Comparison of ENCODE assay signal across 8 cellular contexts in genomic region chr5:149832636-149833035, GRCh38.
"Had no signal": no experiment of that assay in that cellular context is flagged by ENCODE, and none has a peak within 500 bp of the region (broad histone marks: within the 10 kb centered on the region; RNA-seq: fewer than 3 reads in every experiment).

No MANE protein-coding gene starts in this region.

- H3K4me3 ChIP-seq: K562 had no signal

- ATAC-seq: HepG2, K562 had no signal

- DNase-seq: IMR-90, KBM-7, KG1 had no signal

- H3K27me3 Mint-ChIP-seq: IgD-negative memory B cell had no signal

- H3K27ac Mint-ChIP-seq: IgD-negative memory B cell had no signal

- H3K9me3 Mint-ChIP-seq: IgD-negative memory B cell had no signal

- H3K27ac ChIP-seq: HL-60, KMS-11 had no signal

- H3K4me2 ChIP-seq: KMS-11 had no signal

- H3K9ac ChIP-seq: KMS-11 had no signal

- H3K4me3 Mint-ChIP-seq: IgD-negative memory B cell had no signal
